Comparison of ENCODE assay signal across 20 cellular contexts in genomic region chr16:81310045-81310644, GRCh38.
"Had no signal": no experiment of that assay in that cellular context is flagged by ENCODE, and none has a peak within 500 bp of the region (broad histone marks: within the 10 kb centered on the region; RNA-seq: fewer than 3 reads in every experiment).

No MANE protein-coding gene starts in this region.

- H3K9me3 Mint-ChIP-seq: activated naive CD8-positive, alpha-beta T cell treated with anti-CD3 and anti-CD28 coated beads, Interleukin-2, amount 10 ng/mL, durations not matched to agents 7 days and 5 days; central memory CD8-positive, alpha-beta T cell; neural crest cell; stimulated activated naive B cell treated with anti-CD40 and anti-IgM and Interleukin-4, amounts not matched to agents 10 μg/mL and 1 μg/mL and 100 μg/mL, for 72 hours had no signal

- H3K4me2 ChIP-seq: smooth muscle cell had no signal

- ATAC-seq: activated CD8-positive, alpha-beta memory T cell treated with anti-CD3 and anti-CD28 coated beads, Interleukin-2, amount 10 ng/mL, durations not matched to agents 7 days and 5 days; left lung; right cardiac atrium; SK-N-SH treated with all-trans-retinoic acid at 6 μM for 48 hours; stimulated activated naive B cell treated with anti-CD40 and anti-IgM and Interleukin-4, amounts not matched to agents 10 μg/mL and 1 μg/mL and 100 μg/mL, for 72 hours had no signal

- H3K36me3 ChIP-seq: brain microvascular endothelial cell, left lung, prostate gland had no signal

- H3K27ac Mint-ChIP-seq: activated CD8-positive, alpha-beta memory T cell treated with anti-CD3 and anti-CD28 coated beads, Interleukin-2, amount 10 ng/mL, durations not matched to agents 7 days and 5 days; activated naive CD8-positive, alpha-beta T cell treated with anti-CD3 and anti-CD28 coated beads, Interleukin-2, amount 10 ng/mL, durations not matched to agents 7 days and 5 days had no signal

- H3K4me3 ChIP-seq: coronary artery, esophagus squamous epithelium, left lung, prostate gland, smooth muscle cell had no signal

- H3K27me3 ChIP-seq: brain microvascular endothelial cell, esophagus squamous epithelium, left lung had no signal

- H3K27me3 Mint-ChIP-seq: activated CD8-positive, alpha-beta memory T cell treated with anti-CD3 and anti-CD28 coated beads, Interleukin-2, amount 10 ng/mL, durations not matched to agents 7 days and 5 days; activated naive CD8-positive, alpha-beta T cell treated with anti-CD3 and anti-CD28 coated beads, Interleukin-2, amount 10 ng/mL, durations not matched to agents 7 days and 5 days; central memory CD8-positive, alpha-beta T cell; stimulated activated naive B cell treated with anti-CD40 and anti-IgM and Interleukin-4, amounts not matched to agents 10 μg/mL and 1 μg/mL and 100 μg/mL, for 72 hours had no signal

- DNase-seq: activated CD8-positive, alpha-beta memory T cell treated with anti-CD3 and anti-CD28 coated beads, Interleukin-2, amount 10 ng/mL, durations not matched to agents 7 days and 5 days; activated naive CD8-positive, alpha-beta T cell treated with anti-CD3 and anti-CD28 coated beads, Interleukin-2, amount 10 ng/mL, durations not matched to agents 7 days and 5 days; anterior cingulate cortex; brain microvascular endothelial cell; esophagus squamous epithelium; hypothalamus; kidney; left lung; mammary epithelial cell; right cardiac atrium; SHP77 treated with DMSO at 0.1 percent for 48 hours; stimulated activated naive B cell treated with anti-CD40 and anti-IgM and Interleukin-4, amounts not matched to agents 10 μg/mL and 1 μg/mL and 100 μg/mL, for 72 hours; T-helper 1 cell; trophoblast cell had no signal

- H3K4me3 Mint-ChIP-seq: activated CD8-positive, alpha-beta memory T cell treated with anti-CD3 and anti-CD28 coated beads, Interleukin-2, amount 10 ng/mL, durations not matched to agents 7 days and 5 days; activated naive CD8-positive, alpha-beta T cell treated with anti-CD3 and anti-CD28 coated beads, Interleukin-2, amount 10 ng/mL, durations not matched to agents 7 days and 5 days; central memory CD8-positive, alpha-beta T cell; neural crest cell; stimulated activated naive B cell treated with anti-CD40 and anti-IgM and Interleukin-4, amounts not matched to agents 10 μg/mL and 1 μg/mL and 100 μg/mL, for 72 hours had no signal

- H3K27ac ChIP-seq: brain microvascular endothelial cell, coronary artery, esophagus squamous epithelium, left lung, prostate gland had no signal

- H3K9me3 ChIP-seq: esophagus squamous epithelium, left lung, prostate gland had no signal
